Comparison of ENCODE assay signal across 21 cellular contexts in genomic region chr3:45154641-45155147, GRCh38. TPM values are rescaled to one million over a fixed set of nuclear protein-coding genes. Genes with fewer than 3 reads are reported as not detected.
DNase-seq lines count a peak whose midpoint lies in the region; ATAC-seq and TF ChIP-seq lines count a peak whose summit lies in the region.
"Had no signal": no experiment of that assay in that cellular context is flagged by ENCODE, and none has a peak within 500 bp of the region (broad histone marks: within the 10 kb centered on the region; RNA-seq: fewer than 3 reads in every experiment).

No MANE protein-coding gene starts in this region.

- H3K27me3 ChIP-seq in breast epithelium (no peaks in the 10 kb centered on the region), esophagus squamous epithelium (no peaks in the 10 kb centered on the region), endodermal cell (ENCODE audit: control insufficient read depth, insufficient read depth, low read length, poor library complexity, severe bottlenecking) (no peaks in the 10 kb centered on the region)
- H3K27me3 ChIP-seq: esophagus muscularis mucosa, suprapubic skin had no signal

- ATAC-seq in T-helper 17 cell: no peak
- peak; percentile 62 for ATAC-seq in stimulated activated effector memory CD8-positive, alpha-beta T cell treated with anti-CD3 and anti-CD28 coated beads, Interleukin-12 subunit alpha, Interleukin-12 subunit beta, amount 100 ng/mL, for 72 hours
- ATAC-seq in natural killer cell treated with Interleukin-12 subunit alpha and Interleukin-12 subunit beta and Interleukin-15 and Interleukin-18, amount 100 ng/mL, for 72 hours: no peak
- ATAC-seq: naive thymus-derived CD4-positive, alpha-beta T cell had no signal

- H3K9me3 ChIP-seq in breast epithelium: no peaks in the 10 kb centered on the region
- peaks cover 2% of the 10 kb centered on the region for H3K9me3 ChIP-seq in T-helper 17 cell (ENCODE audit: control insufficient read depth, low read length, poor library complexity, severe bottlenecking)
- H3K9me3 ChIP-seq in esophagus squamous epithelium: peaks cover 0 to 11% (median 0%) of the 10 kb centered on the region in 3 donors
- peaks cover 10% of the 10 kb centered on the region for H3K9me3 ChIP-seq in endodermal cell (ENCODE audit: control insufficient read depth, low read length)
- H3K9me3 ChIP-seq: suprapubic skin had no signal

- H3K27me3 Mint-ChIP-seq in MCF 10A (ENCODE audit: insufficient read depth, unreplicated experiment) (no peaks in the 10 kb centered on the region), T-helper 17 cell (no peaks in the 10 kb centered on the region), endodermal cell (ENCODE audit: insufficient read depth) (peaks cover 26% of the 10 kb centered on the region)
- peaks cover 9 to 19% of the 10 kb centered on the region in 2 donors for H3K27me3 Mint-ChIP-seq in natural killer cell treated with Interleukin-12 subunit alpha and Interleukin-12 subunit beta and Interleukin-15 and Interleukin-18, amount 100 ng/mL, for 72 hours

- H3K4me1 ChIP-seq in breast epithelium (no peaks in the 10 kb centered on the region), esophagus squamous epithelium (peaks cover 0 to 16% (median 7%) of the 10 kb centered on the region in 3 donors), endodermal cell (ENCODE audit: control insufficient read depth, insufficient read depth, low read length) (no peaks in the 10 kb centered on the region)
- H3K4me1 ChIP-seq: esophagus muscularis mucosa, suprapubic skin had no signal

- H3K27ac Mint-ChIP-seq in MCF 10A (ENCODE audit: low read depth, unreplicated experiment) (peak overlapping the region; percentile 63), T-helper 17 cell (peak overlapping the region; percentile 53), endodermal cell (no peak overlapping the region)
- H3K27ac Mint-ChIP-seq in stimulated activated effector memory CD8-positive, alpha-beta T cell treated with anti-CD3 and anti-CD28 coated beads, Interleukin-12 subunit alpha, Interleukin-12 subunit beta, amount 100 ng/mL, for 72 hours: no peak overlapping the region
- no peak overlapping the region for H3K27ac Mint-ChIP-seq in natural killer cell treated with Interleukin-12 subunit alpha and Interleukin-12 subunit beta and Interleukin-15 and Interleukin-18, amount 100 ng/mL, for 72 hours
- H3K27ac Mint-ChIP-seq: CD8-positive, alpha-beta memory T cell had no signal

- no peak overlapping the region for H3K9ac ChIP-seq in endodermal cell (ENCODE audit: extremely low read depth, low read length, poor library complexity, severe bottlenecking)

- TF ChIP-seq CTCF in MCF 10A (IDR thresholded peaks at IDR 0.05; ENCODE audit: unreplicated experiment) (no peak), breast epithelium (IDR thresholded peaks at IDR 0.05) (no peak), esophagus squamous epithelium (IDR thresholded peaks at IDR 0.05) (no peak), endodermal cell (conservative IDR thresholded peaks at IDR 0.05) (no peak)

- H3K4me3 ChIP-seq in breast epithelium: no peak overlapping the region
- H3K4me3 ChIP-seq in esophagus squamous epithelium: no peak overlapping the region
- no peak overlapping the region for H3K4me3 ChIP-seq in endodermal cell (ENCODE audit: low read length)
- H3K4me3 ChIP-seq: coronary artery, esophagus muscularis mucosa, suprapubic skin had no signal

- peak; percentile 75 for DNase-seq in MCF 10A (ENCODE audit: unreplicated experiment)
- DNase-seq in breast epithelium (ENCODE audit: low spot score in 2 of 2): no peak
- DNase-seq in T-helper 17 cell: no peak
- DNase-seq in esophagus squamous epithelium (lab: John Stamatoyannopoulos, UW): no peak
- DNase-seq in stimulated activated effector memory CD8-positive, alpha-beta T cell treated with anti-CD3 and anti-CD28 coated beads, Interleukin-12 subunit alpha, Interleukin-12 subunit beta, amount 100 ng/mL, for 72 hours (ENCODE audit: low spot score in 2 of 2): no peak
- DNase-seq in endodermal cell: no peak
- no peak for DNase-seq in natural killer cell treated with Interleukin-12 subunit alpha and Interleukin-12 subunit beta and Interleukin-15 and Interleukin-18, amount 100 ng/mL, for 72 hours (ENCODE audit: low spot score)
- DNase-seq in CD1c-positive myeloid dendritic cell (ENCODE audit: extremely low spot score): no peak
- DNase-seq: activated CD4-positive, alpha-beta T cell treated with anti-CD3 and anti-CD28 coated beads, Interleukin-2, amount 50 U/mL, for 4 hours; activated T-cell treated with anti-CD3 and anti-CD28 coated beads, Interleukin-2, amount 50 U/mL, for 48 hours; CD8-positive, alpha-beta memory T cell; GDM1; Kasumi-1; naive thymus-derived CD4-positive, alpha-beta T cell; NCI-H187 treated with DMSO at 0.1 percent for 48 hours; Right ventricle myocardium superior; stimulated activated CD4-positive, alpha-beta T cell treated with anti-CD3 and anti-CD28 coated beads, Interleukin-1b, Interleukin-23, amount 100 ng/mL, for 48 hours had no signal

- CTCF ChIA-PET in MCF 10A (lab: Yijun Ruan, JAX): interaction anchor here (0.5 to 2.5 kb wide), 9 partner anchors 9 to 153 kb away, joined by 3 to 11 read pairs (median 5); partner anchors contain the start of gene CDCP1

- H3K4me1 Mint-ChIP-seq in MCF 10A (ENCODE audit: insufficient read depth, unreplicated experiment) (peaks cover 12% of the 10 kb centered on the region), T-helper 17 cell (peaks cover 2% of the 10 kb centered on the region), endodermal cell (no peaks in the 10 kb centered on the region)
- H3K4me1 Mint-ChIP-seq in stimulated activated effector memory CD8-positive, alpha-beta T cell treated with anti-CD3 and anti-CD28 coated beads, Interleukin-12 subunit alpha, Interleukin-12 subunit beta, amount 100 ng/mL, for 72 hours: no peaks in the 10 kb centered on the region
- H3K4me1 Mint-ChIP-seq in natural killer cell treated with Interleukin-12 subunit alpha and Interleukin-12 subunit beta and Interleukin-15 and Interleukin-18, amount 100 ng/mL, for 72 hours (ENCODE audit: low read depth in 2 of 2): peaks cover 0 to 3% of the 10 kb centered on the region in 2 donors
- H3K4me1 Mint-ChIP-seq: CD8-positive, alpha-beta memory T cell had no signal

- H3K4me3 Mint-ChIP-seq in MCF 10A (ENCODE audit: unreplicated experiment) (no peak overlapping the region), T-helper 17 cell (no peak overlapping the region), endodermal cell (no peak overlapping the region)
- H3K4me3 Mint-ChIP-seq in stimulated activated effector memory CD8-positive, alpha-beta T cell treated with anti-CD3 and anti-CD28 coated beads, Interleukin-12 subunit alpha, Interleukin-12 subunit beta, amount 100 ng/mL, for 72 hours: no peak overlapping the region
- no peak overlapping the region for H3K4me3 Mint-ChIP-seq in natural killer cell treated with Interleukin-12 subunit alpha and Interleukin-12 subunit beta and Interleukin-15 and Interleukin-18, amount 100 ng/mL, for 72 hours
- H3K4me3 Mint-ChIP-seq: CD8-positive, alpha-beta memory T cell; naive thymus-derived CD4-positive, alpha-beta T cell had no signal

- TF ChIP-seq POLR2A in breast epithelium (IDR thresholded peaks at IDR 0.05) (no peak), esophagus squamous epithelium (IDR thresholded peaks at IDR 0.05) (no peak)

- H3K36me3 ChIP-seq in breast epithelium (no peaks in the 10 kb centered on the region), esophagus squamous epithelium (no peaks in the 10 kb centered on the region), endodermal cell (ENCODE audit: control insufficient read depth, insufficient read depth, low read length) (no peaks in the 10 kb centered on the region)
- H3K36me3 ChIP-seq: esophagus muscularis mucosa, suprapubic skin had no signal

- H3K36me3 Mint-ChIP-seq in MCF 10A (ENCODE audit: insufficient read depth, unreplicated experiment) (no peaks in the 10 kb centered on the region), T-helper 17 cell (ENCODE audit: low read depth) (peaks cover 4% of the 10 kb centered on the region), endodermal cell (ENCODE audit: low read depth) (no peaks in the 10 kb centered on the region)
- no peaks in the 10 kb centered on the region for H3K36me3 Mint-ChIP-seq in stimulated activated effector memory CD8-positive, alpha-beta T cell treated with anti-CD3 and anti-CD28 coated beads, Interleukin-12 subunit alpha, Interleukin-12 subunit beta, amount 100 ng/mL, for 72 hours
- peaks cover 8% of the 10 kb centered on the region for H3K36me3 Mint-ChIP-seq in natural killer cell treated with Interleukin-12 subunit alpha and Interleukin-12 subunit beta and Interleukin-15 and Interleukin-18, amount 100 ng/mL, for 72 hours

- H3K27ac ChIP-seq in breast epithelium (no peak overlapping the region), esophagus squamous epithelium (peak overlapping the region; percentile 12 to 68 (median 48)), endodermal cell (ENCODE audit: low read depth, low read length) (no peak overlapping the region)
- H3K27ac ChIP-seq: 22Rv1, coronary artery, esophagus muscularis mucosa, suprapubic skin had no signal

- POLR2A ChIA-PET in MCF 10A (lab: Yijun Ruan, JAX): interaction anchor here (0.6 to 2.4 kb wide), 16 partner anchors 10 to 279 kb away, joined by 3 to 41 read pairs (median 6); partner anchors contain the start of gene CDCP1

- H3K9me3 Mint-ChIP-seq in MCF 10A (ENCODE audit: unreplicated experiment): peaks cover 6% of the 10 kb centered on the region
- H3K9me3 Mint-ChIP-seq in stimulated activated effector memory CD8-positive, alpha-beta T cell treated with anti-CD3 and anti-CD28 coated beads, Interleukin-12 subunit alpha, Interleukin-12 subunit beta, amount 100 ng/mL, for 72 hours: peaks cover 9% of the 10 kb centered on the region
- peaks cover 9% of the 10 kb centered on the region for H3K9me3 Mint-ChIP-seq in endodermal cell
- H3K9me3 Mint-ChIP-seq in natural killer cell treated with Interleukin-12 subunit alpha and Interleukin-12 subunit beta and Interleukin-15 and Interleukin-18, amount 100 ng/mL, for 72 hours: no peaks in the 10 kb centered on the region

- WGBS in esophagus squamous epithelium, 2 donors: 24 to 63% methylated on average over 6 of the region's 6 CpGs
- 90 to 100% methylated on average over 3 to 6 of the region's 6 CpGs for WGBS in endodermal cell (ENCODE audit: insufficient coverage in 1 of 2, insufficient read length in 1 of 2), 2 experiments

- intact Hi-C loops in MCF 10A (cut with micrococcal nuclease): no loop called here
- intact Hi-C loops in breast epithelium (cut with DNase I; ENCODE audit: low total_unique reads): no loop called here
- intact Hi-C loops in esophagus squamous epithelium (cut with DNase I): no loop called here

- no TSS peak for BruUV-seq in MCF 10A (replicated peaks; lab: Mats Ljungman, UMichigan)

RNA-seq across cellular contexts. Expression of gene CDCP1, which starts 8.5 kb away (rescaled TPM):
- total RNA-seq in MCF 10A (2022) (180 and 208 TPM in 2 replicates), breast epithelium (10 to 100 TPM in 1 of 3 donors, 1 to 10 TPM in 2; 1.9 to 11.3 (median 8.5) TPM), T-helper 17 cell (under 1 TPM; 0.31 to 0.32 TPM), esophagus squamous epithelium (10 to 100 TPM; 35.7 to 95.4 (median 54.6) TPM), endodermal cell (10 to 100 TPM in 1 of 2 donors, 1 to 10 TPM in 1; 8.9 to 13.1 TPM)
- 0.68 TPM for polyA plus RNA-seq in endodermal cell (2013, experiment 1 of 2)
- polyA plus RNA-seq in endodermal cell (2013, experiment 2 of 2): 0.37 TPM
- under 1 TPM; 0.29 to 0.36 TPM for total RNA-seq in natural killer cell treated with Interleukin-12 subunit alpha and Interleukin-12 subunit beta and Interleukin-15 and Interleukin-18, amount 100 ng/mL, for 72 hours
- polyA plus RNA-seq: CD8-positive, alpha-beta memory T cell had no signal

Comparison
In these comparisons a context has a peak if more than half of its experiments do, and no peak if none do; other contexts are left out.
1. H3K27ac Mint-ChIP-seq: peak in MCF 10A (single experiment) and T-helper 17 cell (single experiment); none in stimulated activated effector memory CD8-positive, alpha-beta T cell treated with anti-CD3 and anti-CD28 coated beads, Interleukin-12 subunit alpha, Interleukin-12 subunit beta, amount 100 ng/mL, for 72 hours (single experiment), endodermal cell (single experiment) and natural killer cell treated with Interleukin-12 subunit alpha and Interleukin-12 subunit beta and Interleukin-15 and Interleukin-18, amount 100 ng/mL, for 72 hours (0 of 2).
2. H3K27ac ChIP-seq: peak in esophagus squamous epithelium (4 of 4); none in breast epithelium (0 of 2) and endodermal cell (single experiment).